11 cellular contexts compared by ENCODE assay signal in genomic region chr1:12162459-12163137, GRCh38. TPM values are rescaled to one million over a fixed set of nuclear protein-coding genes. Genes with fewer than 3 reads are reported as not detected.
DNase-seq lines count a peak whose midpoint lies in the region; ATAC-seq and TF ChIP-seq lines count a peak whose summit lies in the region.
"Had no signal": no experiment of that assay in that cellular context is flagged by ENCODE, and none has a peak within 500 bp of the region (broad histone marks: within the 10 kb centered on the region; RNA-seq: fewer than 3 reads in every experiment).

No MANE protein-coding gene starts in this region.

- no peaks in the 10 kb centered on the region for H3K9me3 Mint-ChIP-seq in stimulated activated naive CD8-positive, alpha-beta T cell treated with anti-CD3 and anti-CD28 coated beads, Interleukin-15, Interleukin-2, amounts not matched to agents 100 ng/mL and 50 ng/mL, for 24 hours
- H3K9me3 Mint-ChIP-seq in activated naive CD8-positive, alpha-beta T cell treated with anti-CD3 and anti-CD28 coated beads, Interleukin-2, amount 50 U/mL, for 24 hours: no peaks in the 10 kb centered on the region
- no peaks in the 10 kb centered on the region for H3K9me3 Mint-ChIP-seq in natural killer cell treated with Interleukin-12 subunit alpha and Interleukin-12 subunit beta and Interleukin-15 and Interleukin-18, amount 100 ng/mL, for 72 hours

- H3K9ac ChIP-seq in mammary epithelial cell (ENCODE audit: insufficient read depth, low read length): no peak overlapping the region
- H3K9ac ChIP-seq: SK-N-SH had no signal

- H3K36me3 Mint-ChIP-seq in stimulated activated naive CD8-positive, alpha-beta T cell treated with anti-CD3 and anti-CD28 coated beads, Interleukin-15, Interleukin-2, amounts not matched to agents 100 ng/mL and 50 ng/mL, for 24 hours (ENCODE audit: low read depth): peaks cover 3% of the 10 kb centered on the region
- H3K36me3 Mint-ChIP-seq in activated naive CD8-positive, alpha-beta T cell treated with anti-CD3 and anti-CD28 coated beads, Interleukin-2, amount 50 U/mL, for 24 hours (ENCODE audit: low read depth): peaks cover 2% of the 10 kb centered on the region
- H3K36me3 Mint-ChIP-seq in natural killer cell treated with Interleukin-12 subunit alpha and Interleukin-12 subunit beta and Interleukin-15 and Interleukin-18, amount 100 ng/mL, for 72 hours: peaks cover 4% of the 10 kb centered on the region

- H4K20me1 ChIP-seq in mammary epithelial cell (ENCODE audit: insufficient read depth, low read length): no peaks in the 10 kb centered on the region

- no TSS peak for BruUV-seq in mammary epithelial cell (replicated peaks; lab: Mats Ljungman, UMichigan)

- H3K4me1 ChIP-seq in mammary epithelial cell (ENCODE audit: insufficient read depth, low read length): peaks cover 17% of the 10 kb centered on the region

- no peaks in the 10 kb centered on the region for H3K9me3 ChIP-seq in mammary epithelial cell (replicated peaks; ENCODE audit: insufficient read depth, low read length)
- H3K9me3 ChIP-seq: SK-N-SH had no signal

- H3K4me3 Mint-ChIP-seq in stimulated activated naive CD8-positive, alpha-beta T cell treated with anti-CD3 and anti-CD28 coated beads, Interleukin-15, Interleukin-2, amounts not matched to agents 100 ng/mL and 50 ng/mL, for 24 hours: peak overlapping the region; percentile 49
- H3K4me3 Mint-ChIP-seq in activated naive CD8-positive, alpha-beta T cell treated with anti-CD3 and anti-CD28 coated beads, Interleukin-2, amount 50 U/mL, for 24 hours: peak overlapping the region; percentile 42
- H3K4me3 Mint-ChIP-seq in natural killer cell treated with Interleukin-12 subunit alpha and Interleukin-12 subunit beta and Interleukin-15 and Interleukin-18, amount 100 ng/mL, for 72 hours: peak overlapping the region; percentile 89

- no peak overlapping the region for H3K4me2 ChIP-seq in mammary epithelial cell (ENCODE audit: insufficient read depth, low read depth, low read length)

- peak overlapping the region; percentile 90 for H3K27ac Mint-ChIP-seq in stimulated activated naive CD8-positive, alpha-beta T cell treated with anti-CD3 and anti-CD28 coated beads, Interleukin-15, Interleukin-2, amounts not matched to agents 100 ng/mL and 50 ng/mL, for 24 hours
- H3K27ac Mint-ChIP-seq in activated naive CD8-positive, alpha-beta T cell treated with anti-CD3 and anti-CD28 coated beads, Interleukin-2, amount 50 U/mL, for 24 hours: peak overlapping the region; percentile 82
- peak overlapping the region; percentile 99 for H3K27ac Mint-ChIP-seq in natural killer cell treated with Interleukin-12 subunit alpha and Interleukin-12 subunit beta and Interleukin-15 and Interleukin-18, amount 100 ng/mL, for 72 hours

- H3K79me2 ChIP-seq in mammary epithelial cell (ENCODE audit: insufficient read depth, low read length): no peaks in the 10 kb centered on the region

- DNase-seq in stimulated activated naive CD8-positive, alpha-beta T cell treated with anti-CD3 and anti-CD28 coated beads, Interleukin-15, Interleukin-2, amounts not matched to agents 100 U/mL and 50 U/mL, for 24 hours: no peak
- no peak for DNase-seq in activated naive CD8-positive, alpha-beta T cell treated with anti-CD3 and anti-CD28 coated beads, Interleukin-2, amount 50 U/mL, for 24 hours
- DNase-seq in natural killer cell treated with Interleukin-12 subunit alpha and Interleukin-12 subunit beta and Interleukin-15 and Interleukin-18, amount 100 ng/mL, for 72 hours (ENCODE audit: low spot score): no peak
- DNase-seq in dedifferentiated amniotic fluid mesenchymal stem cell (ENCODE audit: extremely low spot score): no peak
- no peak for DNase-seq in lower leg skin (ENCODE audit: low spot score in 2 of 2)
- no peak for DNase-seq in mammary epithelial cell
- DNase-seq: kidney glomerular epithelial cell, NCI-H446, SK-N-SH had no signal

- in situ Hi-C loops in mammary epithelial cell (cut with MboI; ENCODE audit: low sequenced_read_pairs in 2 of 2): no loop called here

- peaks cover 5% of the 10 kb centered on the region for H3K27me3 ChIP-seq in mammary epithelial cell (ENCODE audit: insufficient read depth, low read length)

- dilution Hi-C loops in mammary epithelial cell (cut with HindIII; ENCODE audit: low sequenced_read_pairs): no loop called here

- CTCF ChIA-PET in mammary epithelial cell (lab: Charles Lee; ENCODE audit: low non-redundant PET): no interaction called here

- H3K4me3 ChIP-seq in lower leg skin (ENCODE audit: low read depth, poor library complexity, severe bottlenecking): no peak overlapping the region
- H3K4me3 ChIP-seq in mammary epithelial cell (replicated peaks in 1 of 3; ENCODE audit: insufficient read depth in 1 of 3, low read depth in 2 of 3, low read length in 3 of 3): no peak overlapping the region

- no peaks in the 10 kb centered on the region for H3K36me3 ChIP-seq in mammary epithelial cell (ENCODE audit: insufficient read depth, low read length)

- TF ChIP-seq CTCF in lower leg skin (IDR thresholded peaks at IDR 0.05) (no peak), mammary epithelial cell (conservative IDR thresholded peaks at IDR 0.05 in 1 of 2, IDR thresholded peaks at IDR 0.05 in 1 of 2; ENCODE audit: extremely low read depth in 1 of 2, insufficient read depth in 1 of 2, low read depth in 1 of 2, low read length in 2 of 2) (no peak)

- peaks cover 84% of the 10 kb centered on the region for H3K4me1 Mint-ChIP-seq in stimulated activated naive CD8-positive, alpha-beta T cell treated with anti-CD3 and anti-CD28 coated beads, Interleukin-15, Interleukin-2, amounts not matched to agents 100 ng/mL and 50 ng/mL, for 24 hours (ENCODE audit: low read depth)
- peaks cover 80% of the 10 kb centered on the region for H3K4me1 Mint-ChIP-seq in activated naive CD8-positive, alpha-beta T cell treated with anti-CD3 and anti-CD28 coated beads, Interleukin-2, amount 50 U/mL, for 24 hours
- H3K4me1 Mint-ChIP-seq in natural killer cell treated with Interleukin-12 subunit alpha and Interleukin-12 subunit beta and Interleukin-15 and Interleukin-18, amount 100 ng/mL, for 72 hours (ENCODE audit: low read depth in 2 of 2): peaks cover 67 to 74% of the 10 kb centered on the region in 2 donors

- no peak for TF ChIP-seq POLR2A in lower leg skin (IDR thresholded peaks at IDR 0.05)

- no peak overlapping the region for H2AFZ ChIP-seq in mammary epithelial cell (ENCODE audit: low read depth, low read length)

- no peaks in the 10 kb centered on the region for H3K27me3 Mint-ChIP-seq in stimulated activated naive CD8-positive, alpha-beta T cell treated with anti-CD3 and anti-CD28 coated beads, Interleukin-15, Interleukin-2, amounts not matched to agents 100 ng/mL and 50 ng/mL, for 24 hours
- H3K27me3 Mint-ChIP-seq in activated naive CD8-positive, alpha-beta T cell treated with anti-CD3 and anti-CD28 coated beads, Interleukin-2, amount 50 U/mL, for 24 hours: no peaks in the 10 kb centered on the region
- no peaks in the 10 kb centered on the region for H3K27me3 Mint-ChIP-seq in natural killer cell treated with Interleukin-12 subunit alpha and Interleukin-12 subunit beta and Interleukin-15 and Interleukin-18, amount 100 ng/mL, for 72 hours

- no peak for ATAC-seq in stimulated activated naive CD8-positive, alpha-beta T cell treated with anti-CD3 and anti-CD28 coated beads, Interleukin-15, Interleukin-2, amounts not matched to agents 100 U/mL and 50 U/mL, for 24 hours
- ATAC-seq in activated naive CD8-positive, alpha-beta T cell treated with anti-CD3 and anti-CD28 coated beads, Interleukin-2, amount 50 U/mL, for 24 hours: no peak
- no peak for ATAC-seq in natural killer cell treated with Interleukin-12 subunit alpha and Interleukin-12 subunit beta and Interleukin-15 and Interleukin-18, amount 100 ng/mL, for 72 hours
- no peak for ATAC-seq in GM21619 (IDR thresholded peaks at IDR 0.05; ENCODE audit: unreplicated experiment)

- no peak overlapping the region for H3K27ac ChIP-seq in mammary epithelial cell (ENCODE audit: insufficient read depth, low read depth, low read length)

- intact Hi-C loops in lower leg skin (cut with DNase I; ENCODE audit: low total_unique reads): no loop called here
- intact Hi-C loops in mammary epithelial cell (cut with micrococcal nuclease): loop anchor here (5.0 kb wide), 1 partner anchor 40 kb away; no protein-coding TSS in a partner anchor

- WGBS in lower leg skin, 2 donors: 83 to 99% methylated on average over 11 of the region's 11 CpGs
- 88% methylated on average over 7 of the region's 11 CpGs for WGBS in mammary epithelial cell (ENCODE audit: low coverage, missing lambda C conversion rate)

RNA-seq across cellular contexts. Expression of gene TNFRSF1B, which starts 4.2 kb away (rescaled TPM):
- 100 to 1,000 TPM; 452 to 479 TPM for total RNA-seq in natural killer cell treated with Interleukin-12 subunit alpha and Interleukin-12 subunit beta and Interleukin-15 and Interleukin-18, amount 100 ng/mL, for 72 hours
- 10 to 100 TPM in 3 of 4 donors, 1 to 10 TPM in 1; 8.5 to 33.1 (median 16.3) TPM for total RNA-seq in lower leg skin
- total RNA-seq in mammary epithelial cell: under 1 TPM; under 0.01 to 0.09 TPM
- polyA plus RNA-seq in mammary epithelial cell: 0.08 TPM
- polyA minus RNA-seq in mammary epithelial cell: not detected

Comparison
In these comparisons a context has a peak if more than half of its experiments do, and no peak if none do; other contexts are left out.
1. RNA of gene TNFRSF1B, which starts 4.2 kb away (total RNA-seq): 452 to 479 TPM in natural killer cell treated with Interleukin-12 subunit alpha and Interleukin-12 subunit beta and Interleukin-15 and Interleukin-18, amount 100 ng/mL, for 72 hours; 8.5 to 33.1 TPM in lower leg skin and under 0.01 to 0.09 TPM in mammary epithelial cell; every median in the first group is over 10 times any median in the second.
2. Peak in every context shown above with its lines, with median percentiles within 50 percentile points of each other: H3K27ac Mint-ChIP-seq and H3K4me3 Mint-ChIP-seq.